In genomic region chr1:28648493-28649238, GRCh38 we compare ENCODE assay signal across 8 cellular contexts. TPM values are rescaled to one million over a fixed set of nuclear protein-coding genes. Genes with fewer than 3 reads are reported as not detected.
DNase-seq lines count a peak whose midpoint lies in the region; TF ChIP-seq lines count a peak whose summit lies in the region.

Gene RNU11 (plus strand): TSS chr1:28648600.

- H3K9me3 ChIP-seq in SJSA1 (replicated peaks) (no peaks in the 10 kb centered on the region), suprapubic skin (no peaks in the 10 kb centered on the region)

- H3K4me3 ChIP-seq in GM08714 (ENCODE audit: low read length), result peak within 1 kb of the TSS; percentile 62; the same call in 1 of the 2 replicates
- peak within 1 kb of the TSS; percentile 33 for H3K4me3 ChIP-seq in HFF-Myc (replicated peaks; ENCODE audit: low read depth, low read length)
- peak within 1 kb of the TSS; percentile 10 for H3K4me3 ChIP-seq in SJSA1
- peak within 1 kb of the TSS; percentile 48 for H3K4me3 ChIP-seq in suprapubic skin

- no peaks in the 10 kb centered on the region for H3K36me3 ChIP-seq in SJSA1
- H3K36me3 ChIP-seq in suprapubic skin, result no peaks in the 10 kb centered on the region

- peak; percentile 100 for TF ChIP-seq POLR2A in suprapubic skin (IDR thresholded peaks at IDR 0.05)

- no peaks in the 10 kb centered on the region for H3K27me3 ChIP-seq in SJSA1 (replicated peaks)
- H3K27me3 ChIP-seq in suprapubic skin, result no peaks in the 10 kb centered on the region

- peaks cover 15% of the 10 kb centered on the region for H3K4me1 ChIP-seq in SJSA1 (replicated peaks)
- H3K4me1 ChIP-seq in suprapubic skin, result peaks cover 33% of the 10 kb centered on the region

- TF ChIP-seq EP300 in suprapubic skin (IDR thresholded peaks at IDR 0.05), result no peak

- 3% methylated on average over 28 of the region's 28 CpGs for WGBS in suprapubic skin

- DNase-seq in HFF-Myc (ENCODE audit: extremely low read depth, low read depth) (peak; percentile 94), MV-4-11 (lab: John Stamatoyannopoulos, UW) (peak; percentile 99), SJSA1 (ENCODE audit: low read depth in 1 of 2, low spot score in 2 of 2) (peak; percentile 93 to 100), globus pallidus (ENCODE audit: low spot score) (peak; percentile 95), nucleus accumbens (lab: John Stamatoyannopoulos, UW) (peak in 54 of 56 donors; percentile 19 to 91 (median 74)), suprapubic skin (ENCODE audit: low spot score in 2 of 2) (peak; percentile 92 to 95)
- DNase-seq in activated naive CD4-positive, alpha-beta T cell treated with anti-CD3 and anti-CD28 coated beads, Interleukin-2, amount 50 U/mL, for 16 hours, result peak; percentile 83

- H3K27ac ChIP-seq in SJSA1 (peak within 1 kb of the TSS; percentile 100), suprapubic skin (peak within 1 kb of the TSS; percentile 94)

- TF ChIP-seq CTCF in HFF-Myc (IDR thresholded peaks at IDR 0.05; ENCODE audit: low read depth, low read length, missing control alignments) (no peak), suprapubic skin (IDR thresholded peaks at IDR 0.05) (no peak)

RNA-seq across cellular contexts. Expression of gene RNU11, which starts in this region (rescaled TPM):
- not detected in 2 replicates for total RNA-seq in SJSA1 (2014; rRNA removed; shearing (Covaris generic))
- total RNA-seq in suprapubic skin, result not detected

Comparison
In these comparisons a context has a peak if more than half of its experiments do, and no peak if none do; other contexts are left out.
1. Peak in every context shown above with its lines: DNase-seq, H3K4me3 ChIP-seq and H3K27ac ChIP-seq.
2. Peak in DNase-seq, H3K4me3 ChIP-seq and H3K27ac ChIP-seq in SJSA1; RNA of the gene not detected or under 1 TPM.
3. Peak in DNase-seq, H3K4me3 ChIP-seq and H3K27ac ChIP-seq in suprapubic skin; RNA of the gene not detected or under 1 TPM.
4. H3K4me3 ChIP-seq: peak in every context shown above with its lines; median percentile 62 in GM08714; 48 in suprapubic skin; 33 in HFF-Myc; 10 in SJSA1.